1 cellular context compared by ENCODE assay signal in the genomic region with DNA sequence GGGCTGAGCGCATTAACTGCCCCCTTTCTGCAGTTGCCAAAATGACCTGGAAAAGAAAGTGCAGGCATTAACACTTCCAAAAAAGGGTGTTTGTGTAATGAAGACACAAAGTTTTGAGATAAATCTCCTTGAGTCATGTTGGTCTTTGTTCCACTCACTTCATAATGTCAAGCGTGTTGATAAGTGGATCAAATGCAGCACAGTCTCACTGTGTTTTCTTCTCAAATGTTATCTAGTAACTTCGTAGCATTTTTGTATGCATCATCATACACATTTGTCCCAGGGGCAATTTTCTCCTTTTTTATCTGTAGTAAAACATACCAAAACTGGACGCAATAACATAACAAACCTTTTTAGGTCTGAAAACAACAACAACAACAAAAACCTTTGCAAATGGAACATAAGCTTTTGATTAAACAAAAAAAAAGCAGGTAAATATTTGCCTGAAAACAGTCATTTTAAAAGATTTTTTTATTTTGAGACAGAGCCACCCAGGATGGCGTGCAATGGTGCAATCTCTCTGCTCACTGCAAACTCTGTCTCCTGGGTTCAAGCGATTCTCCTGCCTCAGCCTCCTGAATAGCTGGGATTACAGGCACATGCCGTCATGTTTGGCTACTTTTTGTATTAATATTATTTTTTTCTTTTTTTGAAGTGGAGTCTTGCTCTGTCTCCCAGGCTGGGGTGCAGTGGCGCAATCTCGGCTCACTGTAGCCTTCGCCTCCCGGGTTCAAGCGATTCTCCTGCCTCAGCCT.
TF ChIP-seq lines count a peak whose summit lies in the region.

No MANE protein-coding gene starts in this region.

TF ChIP-seq in GM23338, 12 proteins besides CTCF, POLR2A, EP300 and RAD21 (continued from another document):
- TF ChIP-seq, protein P1, sequence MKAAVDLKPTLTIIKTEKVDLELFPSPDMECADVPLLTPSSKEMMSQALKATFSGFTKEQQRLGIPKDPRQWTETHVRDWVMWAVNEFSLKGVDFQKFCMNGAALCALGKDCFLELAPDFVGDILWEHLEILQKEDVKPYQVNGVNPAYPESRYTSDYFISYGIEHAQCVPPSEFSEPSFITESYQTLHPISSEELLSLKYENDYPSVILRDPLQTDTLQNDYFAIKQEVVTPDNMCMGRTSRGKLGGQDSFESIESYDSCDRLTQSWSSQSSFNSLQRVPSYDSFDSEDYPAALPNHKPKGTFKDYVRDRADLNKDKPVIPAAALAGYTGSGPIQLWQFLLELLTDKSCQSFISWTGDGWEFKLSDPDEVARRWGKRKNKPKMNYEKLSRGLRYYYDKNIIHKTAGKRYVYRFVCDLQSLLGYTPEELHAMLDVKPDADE (IDR thresholded peaks at IDR 0.05): no peak
- TF ChIP-seq NANOG (IDR thresholded peaks at IDR 0.05; ENCODE audit: borderline replicate concordance) (no peak), JUNB (IDR thresholded peaks at IDR 0.05; ENCODE audit: unreplicated experiment) (no peak), CREB1 (CRISPR knock-in tag; IDR thresholded peaks at IDR 0.05; ENCODE audit: low read depth) (no peak), POLR2AphosphoS5 (IDR thresholded peaks at IDR 0.05; ENCODE audit: low read depth) (no peak), ZNF462 (CRISPR knock-in tag; IDR thresholded peaks at IDR 0.05) (no peak), ZNF114 (CRISPR knock-in tag; IDR thresholded peaks at IDR 0.05) (no peak), STAT1 (IDR thresholded peaks at IDR 0.05; ENCODE audit: unreplicated experiment) (no peak)
